In the genomic region with DNA sequence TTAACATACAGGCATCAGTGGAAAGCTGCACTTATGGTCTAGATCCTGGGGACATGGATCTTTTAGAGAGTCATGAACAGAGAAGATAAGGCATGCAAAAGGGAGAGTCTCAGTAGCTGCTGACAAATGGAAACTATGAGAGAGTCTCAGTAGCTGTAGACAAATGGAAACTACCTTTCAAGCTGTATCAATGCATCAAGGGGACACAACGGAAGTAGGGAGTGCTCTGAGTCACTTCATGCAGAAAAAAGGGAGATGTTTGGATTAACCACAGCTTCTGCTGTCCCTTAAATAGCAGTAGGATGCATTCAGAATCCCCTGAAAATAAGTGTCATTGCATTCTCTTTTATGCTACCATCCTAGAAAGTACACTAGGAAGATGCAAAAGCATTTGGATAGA, we compare ENCODE assay signal across 14 cellular contexts.
DNase-seq lines count a peak whose midpoint lies in the region; ATAC-seq lines count a peak whose summit lies in the region.
"Had no signal": no experiment of that assay in that cellular context is flagged by ENCODE, and none has a peak within 500 bp of the region (broad histone marks: within the 10 kb centered on the region; RNA-seq: fewer than 3 reads in every experiment).

No MANE protein-coding gene starts in this region.

- H3K36me3 Mint-ChIP-seq in stimulated activated memory B cell treated with anti-CD40 and anti-IgM and Interleukin-4, amounts not matched to agents 10 μg/mL and 1 μg/mL and 100 μg/mL, for 72 hours = no peaks in the 10 kb centered on the region

- ATAC-seq in GM18508 (IDR thresholded peaks at IDR 0.05; ENCODE audit: insufficient read depth, unreplicated experiment) (peak; percentile 89), GM19463 (IDR thresholded peaks at IDR 0.05; ENCODE audit: unreplicated experiment) (peak; percentile 96), HG02885 (IDR thresholded peaks at IDR 0.05; ENCODE audit: poor library complexity, unreplicated experiment) (peak; percentile 99), HG03521 (IDR thresholded peaks at IDR 0.05; ENCODE audit: unreplicated experiment) (peak; percentile 76)
- ATAC-seq in stimulated activated memory B cell treated with anti-CD40 and anti-IgM and Interleukin-4, amounts not matched to agents 10 μg/mL and 1 μg/mL and 100 μg/mL, for 72 hours = no peak
- ATAC-seq: left lung had no signal

- H3K27me3 Mint-ChIP-seq in stimulated activated memory B cell treated with anti-CD40 and anti-IgM and Interleukin-4, amounts not matched to agents 10 μg/mL and 1 μg/mL and 100 μg/mL, for 72 hours = no peaks in the 10 kb centered on the region

- peaks cover 9% of the 10 kb centered on the region for H3K9me3 Mint-ChIP-seq in stimulated activated memory B cell treated with anti-CD40 and anti-IgM and Interleukin-4, amounts not matched to agents 10 μg/mL and 1 μg/mL and 100 μg/mL, for 72 hours

- no peak overlapping the region for H3K27ac Mint-ChIP-seq in stimulated activated memory B cell treated with anti-CD40 and anti-IgM and Interleukin-4, amounts not matched to agents 10 μg/mL and 1 μg/mL and 100 μg/mL, for 72 hours
- H3K27ac Mint-ChIP-seq: activated T-helper 2 cell treated with anti-CD3 and anti-CD28 coated beads, Interferon-gamma antibody, Interleukin-2, Interleukin-4, amounts not matched to agents 10 μg/mL and 5 μg/mL and 100 μg/mL, durations not matched to agents 14 hours and 24 hours and 36 hours had no signal

- DNase-seq in RKO (ENCODE audit: low spot score) (no peak), kidney glomerular epithelial cell (lab: John Stamatoyannopoulos, UW) (no peak), glomerular visceral epithelial cell (ENCODE audit: extremely low spot score) (no peak)
- DNase-seq: activated CD4-positive, alpha-beta T cell treated with anti-CD3 and anti-CD28 coated beads for 4 hours; BE2C; head of caudate nucleus; left lung; NCI-H2081 had no signal

- H3K4me1 Mint-ChIP-seq in stimulated activated memory B cell treated with anti-CD40 and anti-IgM and Interleukin-4, amounts not matched to agents 10 μg/mL and 1 μg/mL and 100 μg/mL, for 72 hours = no peaks in the 10 kb centered on the region

- no peak overlapping the region for H3K4me3 Mint-ChIP-seq in stimulated activated memory B cell treated with anti-CD40 and anti-IgM and Interleukin-4, amounts not matched to agents 10 μg/mL and 1 μg/mL and 100 μg/mL, for 72 hours
